In genomic region chr1:145918144-145918991, GRCh38 we compare ENCODE assay signal across 8 cellular contexts. TPM values are rescaled to one million over a fixed set of nuclear protein-coding genes. Genes with fewer than 3 reads are reported as not detected.
DNase-seq lines count a peak whose midpoint lies in the region; ATAC-seq and TF ChIP-seq lines count a peak whose summit lies in the region.

A gene with protein sequence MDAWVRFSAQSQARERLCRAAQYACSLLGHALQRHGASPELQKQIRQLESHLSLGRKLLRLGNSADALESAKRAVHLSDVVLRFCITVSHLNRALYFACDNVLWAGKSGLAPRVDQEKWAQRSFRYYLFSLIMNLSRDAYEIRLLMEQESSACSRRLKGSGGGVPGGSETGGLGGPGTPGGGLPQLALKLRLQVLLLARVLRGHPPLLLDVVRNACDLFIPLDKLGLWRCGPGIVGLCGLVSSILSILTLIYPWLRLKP (minus strand): TSS chr1:145918717. CDS start chr1:145918688, 29 bp downstream.

- peak within 1 kb of the TSS; percentile 75 for H3K4ac ChIP-seq in trophoblast cell (ENCODE audit: low read depth, low read length)

- no peak within 1 kb of the TSS for H3K27ac ChIP-seq in trophoblast cell (ENCODE audit: low read depth, low read length)
- peak within 1 kb of the TSS; percentile 75 to 95 (median 89) for H3K27ac ChIP-seq in tibial nerve

- H2BK120ac ChIP-seq in trophoblast cell (ENCODE audit: insufficient read depth, low read length, poor library complexity) = peak within 1 kb of the TSS; percentile 38

- H3K27me3 Mint-ChIP-seq in activated naive CD8-positive, alpha-beta T cell treated with anti-CD3 and anti-CD28 coated beads, Interleukin-2, amount 10 ng/mL, durations not matched to agents 7 days and 5 days = no peaks in the 10 kb centered on the region

- peak within 1 kb of the TSS; percentile 82 for H3K4me2 ChIP-seq in trophoblast cell (ENCODE audit: low read length)

- TF ChIP-seq POLR2A in tibial nerve (IDR thresholded peaks at IDR 0.05) = peak in 1 of 2 donors; percentile 51

- H3K23ac ChIP-seq in trophoblast cell (ENCODE audit: low read length) = no peak within 1 kb of the TSS

- H3K36me3 Mint-ChIP-seq in activated naive CD8-positive, alpha-beta T cell treated with anti-CD3 and anti-CD28 coated beads, Interleukin-2, amount 10 ng/mL, durations not matched to agents 7 days and 5 days = peaks cover 20% of the 10 kb centered on the region

- H3K4me1 ChIP-seq in trophoblast cell (ENCODE audit: control insufficient read depth in 1 of 2, insufficient read depth in 2 of 2, low read length in 2 of 2) (peaks cover 7 to 16% of the 10 kb centered on the region in 2 experiments), tibial nerve (peaks cover 0 to 31% (median 18%) of the 10 kb centered on the region in 4 donors)

- peak within 1 kb of the TSS; percentile 40 for H2AK5ac ChIP-seq in trophoblast cell (ENCODE audit: low read length)

- H3K4me3 ChIP-seq in GM12864 (ENCODE audit: low read depth, low read length) (peak within 1 kb of the TSS; percentile 97), trophoblast cell (ENCODE audit: low read depth, low read length) (peak within 1 kb of the TSS; percentile 82), tibial nerve (peak within 1 kb of the TSS; percentile 77 to 82 (median 80))

- H4K12ac ChIP-seq in trophoblast cell (ENCODE audit: low read depth, low read length) = peak within 1 kb of the TSS; percentile 59

- no peak for TF ChIP-seq CTCF in GM12864 (IDR thresholded peaks at IDR 0.05; ENCODE audit: low read depth, low read length, missing control alignments)
- peak in 3 of 5 experiments; percentile 18 to 64 (median 42) for TF ChIP-seq CTCF in tibial nerve (IDR thresholded peaks at IDR 0.05)

- H3K4me1 Mint-ChIP-seq in activated naive CD8-positive, alpha-beta T cell treated with anti-CD3 and anti-CD28 coated beads, Interleukin-2, amount 10 ng/mL, durations not matched to agents 7 days and 5 days = peaks cover 34% of the 10 kb centered on the region

- peaks cover 4% of the 10 kb centered on the region for H3K79me2 ChIP-seq in trophoblast cell (ENCODE audit: control insufficient read depth, insufficient read depth, low read length, poor library complexity)

- H3K14ac ChIP-seq in trophoblast cell (ENCODE audit: low read length) = peak within 1 kb of the TSS; percentile 86

- H4K91ac ChIP-seq in trophoblast cell (ENCODE audit: low read depth, low read length) = peak within 1 kb of the TSS; percentile 37

- H3K18ac ChIP-seq in trophoblast cell (ENCODE audit: low read length) = peak within 1 kb of the TSS; percentile 61

- H3K9ac ChIP-seq in trophoblast cell (ENCODE audit: low read length) = peak within 1 kb of the TSS; percentile 75

- no CpG with 5 or more reads among the region's 51 CpGs for WGBS in trophoblast cell (ENCODE audit: extremely low coverage, insufficient coverage, insufficient read length)
- 0% methylated on average over 49 to 51 of the region's 51 CpGs for WGBS in tibial nerve, 2 donors

- TF ChIP-seq EP300 in tibial nerve (IDR thresholded peaks at IDR 0.05) = peak; percentile 84 to 93

- H2AFZ ChIP-seq in trophoblast cell (ENCODE audit: insufficient read depth, low read length, poor library complexity) = peak within 1 kb of the TSS; percentile 90

- no peak within 1 kb of the TSS for H2BK5ac ChIP-seq in trophoblast cell (ENCODE audit: low read depth, low read length, poor library complexity)

- no peaks in the 10 kb centered on the region for H3K9me3 Mint-ChIP-seq in activated naive CD8-positive, alpha-beta T cell treated with anti-CD3 and anti-CD28 coated beads, Interleukin-2, amount 10 ng/mL, durations not matched to agents 7 days and 5 days

- H3K9me3 ChIP-seq in trophoblast cell (ENCODE audit: insufficient read depth, low read depth, low read length) (no peaks in the 10 kb centered on the region), tibial nerve (no peaks in the 10 kb centered on the region)

- H3K4me3 Mint-ChIP-seq in activated naive CD8-positive, alpha-beta T cell treated with anti-CD3 and anti-CD28 coated beads, Interleukin-2, amount 10 ng/mL, durations not matched to agents 7 days and 5 days = peak within 1 kb of the TSS; percentile 96

- POLR2A ChIA-PET in activated naive CD8-positive, alpha-beta T cell treated with anti-CD3 and anti-CD28 coated beads, Interleukin-2, amount 10 ng/mL, durations not matched to agents 7 days and 5 days (lab: Charles Lee) = interaction anchor here (0.6 to 3.1 kb wide), 20 partner anchors 9 to 133 kb away, joined by 3 to 42 read pairs (median 6); partner anchors contain the start of genes ANKRD34A, LIX1L, NUDT17 and PIAS3

- H4K8ac ChIP-seq in trophoblast cell (ENCODE audit: low read depth, low read length) = peak within 1 kb of the TSS; percentile 88

- peaks cover 6% of the 10 kb centered on the region for H3K79me1 ChIP-seq in trophoblast cell (ENCODE audit: low read length)

- DNase-seq in GM12864 (ENCODE audit: low read depth) = peak; percentile 74
- DNase-seq in NCI-H1417 treated with DMSO at 0.1 percent for 48 hours (lab: John Stamatoyannopoulos, UW) = peak; percentile 95
- peak; percentile 68 to 77 for DNase-seq in SW 1271 (lab: John Stamatoyannopoulos, UW)
- DNase-seq in activated naive CD8-positive, alpha-beta T cell treated with anti-CD3 and anti-CD28 coated beads, Interleukin-2, amount 10 ng/mL, durations not matched to agents 7 days and 5 days = peak; percentile 93
- peak; percentile 93 for DNase-seq in Right ventricle myocardium superior
- peak; percentile 82 to 88 for DNase-seq in trophoblast cell
- peak; percentile 84 to 94 for DNase-seq in tibial nerve (ENCODE audit: low spot score in 2 of 2)

- ATAC-seq in HG02798 (IDR thresholded peaks at IDR 0.05; ENCODE audit: poor library complexity, unreplicated experiment) = peak; percentile 89
- peak; percentile 88 for ATAC-seq in activated naive CD8-positive, alpha-beta T cell treated with anti-CD3 and anti-CD28 coated beads, Interleukin-2, amount 10 ng/mL, durations not matched to agents 7 days and 5 days (ENCODE audit: low read depth)
- ATAC-seq in Right ventricle myocardium superior (ENCODE audit: poor library complexity) = peak; percentile 97

- H3K27ac Mint-ChIP-seq in activated naive CD8-positive, alpha-beta T cell treated with anti-CD3 and anti-CD28 coated beads, Interleukin-2, amount 10 ng/mL, durations not matched to agents 7 days and 5 days = peak within 1 kb of the TSS; percentile 98

- no peaks in the 10 kb centered on the region for H3K27me3 ChIP-seq in trophoblast cell (ENCODE audit: insufficient read depth, low read length)
- no peaks in the 10 kb centered on the region for H3K27me3 ChIP-seq in tibial nerve

- intact Hi-C loops in Right ventricle myocardium superior (cut with DNase I) = loop anchor here (10.0 kb wide), 1 partner anchor 56 kb away; no protein-coding TSS in a partner anchor

- peaks cover 0 to 2% of the 10 kb centered on the region in 2 experiments for H3K36me3 ChIP-seq in trophoblast cell (ENCODE audit: control insufficient read depth in 1 of 2, insufficient read depth in 2 of 2, low read length in 2 of 2)
- H3K36me3 ChIP-seq in tibial nerve = peaks cover 0 to 45% (median 0%) of the 10 kb centered on the region in 3 donors

- H2BK12ac ChIP-seq in trophoblast cell (ENCODE audit: low read length) = no peak within 1 kb of the TSS

RNA-seq across cellular contexts. Expression of the gene that starts here (rescaled TPM):
- 10 to 100 TPM; 31.0 to 35.8 TPM for total RNA-seq in activated naive CD8-positive, alpha-beta T cell treated with anti-CD3 and anti-CD28 coated beads, Interleukin-2, amount 10 ng/mL, durations not matched to agents 7 days and 5 days
- total RNA-seq in Right ventricle myocardium superior = 22.3 TPM
- polyA plus RNA-seq in trophoblast cell (2013) = 10.6 and 12.2 TPM in 2 replicates
- total RNA-seq in tibial nerve = 10 to 100 TPM; 27.9 to 35.2 (median 30.8) TPM
